Comparison of ENCODE assay signal across 14 cellular contexts in the genomic region with DNA sequence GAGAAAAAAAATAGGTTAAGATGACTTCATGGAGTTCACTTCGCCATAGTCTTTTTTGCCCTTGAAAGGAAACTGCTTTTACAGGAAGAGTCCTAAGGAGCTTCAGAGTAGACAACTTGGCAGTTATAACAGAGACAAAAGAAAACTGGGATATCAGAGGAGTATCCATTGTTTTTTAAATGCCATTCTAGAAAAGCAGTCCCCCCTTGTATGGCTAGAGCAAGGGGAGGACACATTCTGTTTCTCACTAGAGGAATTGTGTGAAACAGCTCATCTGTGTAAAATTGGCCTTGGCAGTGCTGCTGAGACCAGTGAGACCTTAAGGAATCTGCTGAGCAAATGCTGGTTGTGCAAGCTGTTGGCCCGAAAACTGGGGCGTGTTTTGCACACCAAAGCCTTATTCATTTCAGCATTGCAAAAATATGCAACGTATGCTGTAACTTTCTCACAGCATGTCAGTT.
DNase-seq lines count a peak whose midpoint lies in the region; ATAC-seq and TF ChIP-seq lines count a peak whose summit lies in the region.
"Had no signal": no experiment of that assay in that cellular context is flagged by ENCODE, and none has a peak within 500 bp of the region (broad histone marks: within the 10 kb centered on the region; RNA-seq: fewer than 3 reads in every experiment).

No MANE protein-coding gene starts in this region.

- in situ Hi-C loops in G401 (cut with HindIII; ENCODE audit: low sequenced_read_pairs), result no loop called here

- ATAC-seq in left ventricle myocardium superior (peak; percentile 32), psoas muscle (peak; percentile 47 to 76 (median 63)), GM19023 (IDR thresholded peaks at IDR 0.05; ENCODE audit: unreplicated experiment) (no peak)
- ATAC-seq: activated CD4-positive, CD25-positive, alpha-beta regulatory T cell treated with anti-CD3 and anti-CD28 coated beads, Interleukin-2, amount 50 U/mL, for 24 hours; PC-3 had no signal

- no peaks in the 10 kb centered on the region for H3K27me3 Mint-ChIP-seq in brain
- H3K27me3 Mint-ChIP-seq: activated naive CD8-positive, alpha-beta T cell had no signal

- H3K9me3 ChIP-seq in psoas muscle, result no peaks in the 10 kb centered on the region
- H3K9me3 ChIP-seq in effector memory CD4-positive, alpha-beta T cell (ENCODE audit: control insufficient read depth, low read length), result no peaks in the 10 kb centered on the region
- H3K9me3 ChIP-seq: BLaER1 treated with 17β-estradiol and CSF1 and Interleukin-3, amounts not matched to agents 10 nM and 100 nM; HAP-1 had no signal

- DNase-seq in G401 (ENCODE audit: low spot score) (peak; percentile 55), left ventricle myocardium superior (peak; percentile 79), psoas muscle (peak; percentile 75 to 79)
- no peak for DNase-seq in effector memory CD4-positive, alpha-beta T cell
- DNase-seq in activated CD4-positive, CD25-positive, alpha-beta regulatory T cell (lab: John Stamatoyannopoulos, UW), result no peak
- DNase-seq in activated CD8-positive, alpha-beta memory T cell treated with anti-CD3 and anti-CD28 coated beads, Interleukin-2, amount 50 U/mL, for 48 hours, result no peak
- DNase-seq: KBM-7, PC-3 had no signal

- peaks cover 42% of the 10 kb centered on the region for H3K4me1 ChIP-seq in psoas muscle
- no peaks in the 10 kb centered on the region for H3K4me1 ChIP-seq in effector memory CD4-positive, alpha-beta T cell (ENCODE audit: control insufficient read depth, insufficient read depth, low read length, poor library complexity, severe bottlenecking)
- H3K4me1 ChIP-seq: BLaER1 treated with 17β-estradiol and CSF1 and Interleukin-3, amounts not matched to agents 10 nM and 100 nM had no signal

- peaks cover 94% of the 10 kb centered on the region for H3K4me1 Mint-ChIP-seq in brain

- H3K27ac Mint-ChIP-seq in brain, result peak overlapping the region; percentile 17 to 93 (median 87)
- H3K27ac Mint-ChIP-seq: activated naive CD8-positive, alpha-beta T cell had no signal

- H3K9me3 Mint-ChIP-seq in brain, result no peaks in the 10 kb centered on the region

- WGBS in psoas muscle, 3 donors, result 15 to 32% (median 27%) methylated on average over 4 of the region's 4 CpGs

- TF ChIP-seq CTCF in brain (conservative IDR thresholded peaks at IDR 0.05) (no peak), psoas muscle (IDR thresholded peaks at IDR 0.05) (no peak)

- H3K27ac ChIP-seq in psoas muscle, result peak overlapping the region; percentile 41
- H3K27ac ChIP-seq in effector memory CD4-positive, alpha-beta T cell (ENCODE audit: insufficient read depth, low read length, poor library complexity, severe bottlenecking), result no peak overlapping the region
- H3K27ac ChIP-seq: BLaER1 treated with 17β-estradiol and CSF1 and Interleukin-3, amounts not matched to agents 10 nM and 100 nM had no signal

- peaks cover 0 to 9% of the 10 kb centered on the region in 2 donors for H3K36me3 ChIP-seq in psoas muscle (ENCODE audit: insufficient read depth in 1 of 2, low read depth in 1 of 2)
- H3K36me3 ChIP-seq in effector memory CD4-positive, alpha-beta T cell (ENCODE audit: control insufficient read depth, insufficient read depth, low read length), result no peaks in the 10 kb centered on the region

- H3K36me3 Mint-ChIP-seq in brain, result peaks cover 68% of the 10 kb centered on the region

- intact Hi-C loops in left ventricle myocardium superior (cut with micrococcal nuclease), result loop anchor here (10.0 kb wide), 2 partner anchors 88 to 152 kb away; a partner anchor contains a TSS
- intact Hi-C loops in psoas muscle (cut with DNase I), result no loop called here

- H3K4me3 Mint-ChIP-seq in brain, result peak overlapping the region in 1 of 5 experiments; percentile 18
- H3K4me3 Mint-ChIP-seq: activated naive CD8-positive, alpha-beta T cell had no signal

- H3K27me3 ChIP-seq in psoas muscle (ENCODE audit: insufficient read depth in 3 of 3, low read length in 2 of 3), result no peaks in the 10 kb centered on the region
- H3K27me3 ChIP-seq in effector memory CD4-positive, alpha-beta T cell (replicated peaks; ENCODE audit: control insufficient read depth, insufficient read depth, low read length, poor library complexity, severe bottlenecking), result no peaks in the 10 kb centered on the region
- H3K27me3 ChIP-seq: BLaER1 treated with 17β-estradiol and CSF1 and Interleukin-3, amounts not matched to agents 10 nM and 100 nM had no signal

- no peak overlapping the region for H3K4me3 ChIP-seq in psoas muscle
- no peak overlapping the region for H3K4me3 ChIP-seq in effector memory CD4-positive, alpha-beta T cell (ENCODE audit: insufficient read depth, low read depth, low read length, poor library complexity, severe bottlenecking)
- H3K4me3 ChIP-seq: BLaER1 treated with 17β-estradiol and CSF1 and Interleukin-3, amounts not matched to agents 10 nM and 100 nM; HAP-1 had no signal

Comparison
In these comparisons a context has a peak if more than half of its experiments do, and no peak if none do; other contexts are left out.
1. DNase-seq: peak in G401 (single experiment), left ventricle myocardium superior (single experiment) and psoas muscle (2 of 2); none in effector memory CD4-positive, alpha-beta T cell (0 of 3), activated CD4-positive, CD25-positive, alpha-beta regulatory T cell (0 of 4) and activated CD8-positive, alpha-beta memory T cell treated with anti-CD3 and anti-CD28 coated beads, Interleukin-2, amount 50 U/mL, for 48 hours (single experiment).